In the genomic region with DNA sequence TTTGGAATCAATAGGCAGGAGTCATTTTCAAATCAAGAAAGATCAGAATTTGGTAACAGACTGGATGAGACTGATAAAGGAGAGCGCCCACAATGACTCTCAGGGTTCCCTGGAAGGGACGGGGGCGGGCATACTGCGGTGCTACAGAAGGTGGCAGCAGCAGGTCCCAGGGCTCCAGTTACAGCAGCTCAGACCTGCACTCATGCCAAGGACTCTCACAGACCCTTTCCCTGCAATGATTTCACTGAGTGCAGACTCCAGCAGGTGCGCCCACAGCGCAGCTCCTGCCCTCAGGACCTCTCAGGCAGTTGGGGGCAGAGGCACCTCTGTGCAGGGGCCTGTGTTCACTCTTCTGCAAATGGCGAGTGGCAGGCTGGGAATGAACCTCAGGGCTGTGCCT, we compare ENCODE assay signal across 1 cellular context.
TF ChIP-seq lines count a peak whose summit lies in the region.

No MANE protein-coding gene starts in this region.

TF ChIP-seq in GM23338, 12 proteins besides CTCF, POLR2A, EP300 and RAD21:
- TF ChIP-seq, protein P1, sequence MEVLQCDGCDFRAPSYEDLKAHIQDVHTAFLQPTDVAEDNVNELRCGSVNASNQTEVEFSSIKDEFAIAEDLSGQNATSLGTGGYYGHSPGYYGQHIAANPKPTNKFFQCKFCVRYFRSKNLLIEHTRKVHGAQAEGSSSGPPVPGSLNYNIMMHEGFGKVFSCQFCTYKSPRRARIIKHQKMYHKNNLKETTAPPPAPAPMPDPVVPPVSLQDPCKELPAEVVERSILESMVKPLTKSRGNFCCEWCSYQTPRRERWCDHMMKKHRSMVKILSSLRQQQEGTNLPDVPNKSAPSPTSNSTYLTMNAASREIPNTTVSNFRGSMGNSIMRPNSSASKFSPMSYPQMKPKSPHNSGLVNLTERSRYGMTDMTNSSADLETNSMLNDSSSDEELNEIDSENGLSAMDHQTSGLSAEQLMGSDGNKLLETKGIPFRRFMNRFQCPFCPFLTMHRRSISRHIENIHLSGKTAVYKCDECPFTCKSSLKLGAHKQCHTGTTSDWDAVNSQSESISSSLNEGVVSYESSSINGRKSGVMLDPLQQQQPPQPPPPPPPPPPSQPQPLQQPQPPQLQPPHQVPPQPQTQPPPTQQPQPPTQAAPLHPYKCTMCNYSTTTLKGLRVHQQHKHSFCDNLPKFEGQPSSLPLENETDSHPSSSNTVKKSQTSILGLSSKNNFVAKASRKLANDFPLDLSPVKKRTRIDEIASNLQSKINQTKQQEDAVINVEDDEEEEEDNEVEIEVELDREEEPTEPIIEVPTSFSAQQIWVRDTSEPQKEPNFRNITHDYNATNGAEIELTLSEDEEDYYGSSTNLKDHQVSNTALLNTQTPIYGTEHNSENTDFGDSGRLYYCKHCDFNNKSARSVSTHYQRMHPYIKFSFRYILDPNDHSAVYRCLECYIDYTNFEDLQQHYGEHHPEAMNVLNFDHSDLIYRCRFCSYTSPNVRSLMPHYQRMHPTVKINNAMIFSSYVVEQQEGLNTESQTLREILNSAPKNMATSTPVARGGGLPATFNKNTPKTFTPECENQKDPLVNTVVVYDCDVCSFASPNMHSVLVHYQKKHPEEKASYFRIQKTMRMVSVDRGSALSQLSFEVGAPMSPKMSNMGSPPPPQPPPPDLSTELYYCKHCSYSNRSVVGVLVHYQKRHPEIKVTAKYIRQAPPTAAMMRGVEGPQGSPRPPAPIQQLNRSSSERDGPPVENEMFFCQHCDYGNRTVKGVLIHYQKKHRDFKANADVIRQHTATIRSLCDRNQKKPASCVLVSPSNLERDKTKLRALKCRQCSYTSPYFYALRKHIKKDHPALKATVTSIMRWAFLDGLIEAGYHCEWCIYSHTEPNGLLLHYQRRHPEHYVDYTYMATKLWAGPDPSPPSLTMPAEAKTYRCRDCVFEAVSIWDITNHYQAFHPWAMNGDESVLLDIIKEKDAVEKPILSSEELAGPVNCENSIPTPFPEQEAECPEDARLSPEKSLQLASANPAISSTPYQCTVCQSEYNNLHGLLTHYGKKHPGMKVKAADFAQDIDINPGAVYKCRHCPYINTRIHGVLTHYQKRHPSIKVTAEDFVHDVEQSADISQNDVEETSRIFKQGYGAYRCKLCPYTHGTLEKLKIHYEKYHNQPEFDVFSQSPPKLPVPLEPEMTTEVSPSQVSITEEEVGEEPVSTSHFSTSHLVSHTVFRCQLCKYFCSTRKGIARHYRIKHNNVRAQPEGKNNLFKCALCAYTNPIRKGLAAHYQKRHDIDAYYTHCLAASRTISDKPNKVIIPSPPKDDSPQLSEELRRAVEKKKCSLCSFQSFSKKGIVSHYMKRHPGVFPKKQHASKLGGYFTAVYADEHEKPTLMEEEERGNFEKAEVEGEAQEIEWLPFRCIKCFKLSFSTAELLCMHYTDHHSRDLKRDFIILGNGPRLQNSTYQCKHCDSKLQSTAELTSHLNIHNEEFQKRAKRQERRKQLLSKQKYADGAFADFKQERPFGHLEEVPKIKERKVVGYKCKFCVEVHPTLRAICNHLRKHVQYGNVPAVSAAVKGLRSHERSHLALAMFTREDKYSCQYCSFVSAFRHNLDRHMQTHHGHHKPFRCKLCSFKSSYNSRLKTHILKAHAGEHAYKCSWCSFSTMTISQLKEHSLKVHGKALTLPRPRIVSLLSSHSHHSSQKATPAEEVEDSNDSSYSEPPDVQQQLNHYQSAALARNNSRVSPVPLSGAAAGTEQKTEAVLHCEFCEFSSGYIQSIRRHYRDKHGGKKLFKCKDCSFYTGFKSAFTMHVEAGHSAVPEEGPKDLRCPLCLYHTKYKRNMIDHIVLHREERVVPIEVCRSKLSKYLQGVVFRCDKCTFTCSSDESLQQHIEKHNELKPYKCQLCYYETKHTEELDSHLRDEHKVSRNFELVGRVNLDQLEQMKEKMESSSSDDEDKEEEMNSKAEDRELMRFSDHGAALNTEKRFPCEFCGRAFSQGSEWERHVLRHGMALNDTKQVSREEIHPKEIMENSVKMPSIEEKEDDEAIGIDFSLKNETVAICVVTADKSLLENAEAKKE (CRISPR knock-in tag; IDR thresholded peaks at IDR 0.05): no peak
- TF ChIP-seq EZH2phosphoT487 (IDR thresholded peaks at IDR 0.05; ENCODE audit: unreplicated experiment) (no peak), POLR2AphosphoS5 (IDR thresholded peaks at IDR 0.05; ENCODE audit: low read depth) (no peak), NANOG (IDR thresholded peaks at IDR 0.05; ENCODE audit: borderline replicate concordance) (no peak), CREB1 (CRISPR knock-in tag; IDR thresholded peaks at IDR 0.05; ENCODE audit: low read depth) (no peak), ZNF331 (CRISPR knock-in tag; IDR thresholded peaks at IDR 0.05; ENCODE audit: low read depth) (no peak), JUNB (IDR thresholded peaks at IDR 0.05; ENCODE audit: unreplicated experiment) (no peak), STAT1 (IDR thresholded peaks at IDR 0.05; ENCODE audit: unreplicated experiment) (no peak), EZH2 (IDR thresholded peaks at IDR 0.05; ENCODE audit: low read depth, unreplicated experiment) (no peak), ZNF114 (CRISPR knock-in tag; IDR thresholded peaks at IDR 0.05) (no peak)
- TF ChIP-seq, protein P2, sequence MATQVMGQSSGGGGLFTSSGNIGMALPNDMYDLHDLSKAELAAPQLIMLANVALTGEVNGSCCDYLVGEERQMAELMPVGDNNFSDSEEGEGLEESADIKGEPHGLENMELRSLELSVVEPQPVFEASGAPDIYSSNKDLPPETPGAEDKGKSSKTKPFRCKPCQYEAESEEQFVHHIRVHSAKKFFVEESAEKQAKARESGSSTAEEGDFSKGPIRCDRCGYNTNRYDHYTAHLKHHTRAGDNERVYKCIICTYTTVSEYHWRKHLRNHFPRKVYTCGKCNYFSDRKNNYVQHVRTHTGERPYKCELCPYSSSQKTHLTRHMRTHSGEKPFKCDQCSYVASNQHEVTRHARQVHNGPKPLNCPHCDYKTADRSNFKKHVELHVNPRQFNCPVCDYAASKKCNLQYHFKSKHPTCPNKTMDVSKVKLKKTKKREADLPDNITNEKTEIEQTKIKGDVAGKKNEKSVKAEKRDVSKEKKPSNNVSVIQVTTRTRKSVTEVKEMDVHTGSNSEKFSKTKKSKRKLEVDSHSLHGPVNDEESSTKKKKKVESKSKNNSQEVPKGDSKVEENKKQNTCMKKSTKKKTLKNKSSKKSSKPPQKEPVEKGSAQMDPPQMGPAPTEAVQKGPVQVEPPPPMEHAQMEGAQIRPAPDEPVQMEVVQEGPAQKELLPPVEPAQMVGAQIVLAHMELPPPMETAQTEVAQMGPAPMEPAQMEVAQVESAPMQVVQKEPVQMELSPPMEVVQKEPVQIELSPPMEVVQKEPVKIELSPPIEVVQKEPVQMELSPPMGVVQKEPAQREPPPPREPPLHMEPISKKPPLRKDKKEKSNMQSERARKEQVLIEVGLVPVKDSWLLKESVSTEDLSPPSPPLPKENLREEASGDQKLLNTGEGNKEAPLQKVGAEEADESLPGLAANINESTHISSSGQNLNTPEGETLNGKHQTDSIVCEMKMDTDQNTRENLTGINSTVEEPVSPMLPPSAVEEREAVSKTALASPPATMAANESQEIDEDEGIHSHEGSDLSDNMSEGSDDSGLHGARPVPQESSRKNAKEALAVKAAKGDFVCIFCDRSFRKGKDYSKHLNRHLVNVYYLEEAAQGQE (IDR thresholded peaks at IDR 0.05; ENCODE audit: unreplicated experiment): no peak
- TF ChIP-seq, protein P3, sequence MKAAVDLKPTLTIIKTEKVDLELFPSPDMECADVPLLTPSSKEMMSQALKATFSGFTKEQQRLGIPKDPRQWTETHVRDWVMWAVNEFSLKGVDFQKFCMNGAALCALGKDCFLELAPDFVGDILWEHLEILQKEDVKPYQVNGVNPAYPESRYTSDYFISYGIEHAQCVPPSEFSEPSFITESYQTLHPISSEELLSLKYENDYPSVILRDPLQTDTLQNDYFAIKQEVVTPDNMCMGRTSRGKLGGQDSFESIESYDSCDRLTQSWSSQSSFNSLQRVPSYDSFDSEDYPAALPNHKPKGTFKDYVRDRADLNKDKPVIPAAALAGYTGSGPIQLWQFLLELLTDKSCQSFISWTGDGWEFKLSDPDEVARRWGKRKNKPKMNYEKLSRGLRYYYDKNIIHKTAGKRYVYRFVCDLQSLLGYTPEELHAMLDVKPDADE (IDR thresholded peaks at IDR 0.05): no peak
TF ChIP-seq in GM23338: peak in this region for 0.
